ENCODE assay signal across 28 cellular contexts in the genomic region with DNA sequence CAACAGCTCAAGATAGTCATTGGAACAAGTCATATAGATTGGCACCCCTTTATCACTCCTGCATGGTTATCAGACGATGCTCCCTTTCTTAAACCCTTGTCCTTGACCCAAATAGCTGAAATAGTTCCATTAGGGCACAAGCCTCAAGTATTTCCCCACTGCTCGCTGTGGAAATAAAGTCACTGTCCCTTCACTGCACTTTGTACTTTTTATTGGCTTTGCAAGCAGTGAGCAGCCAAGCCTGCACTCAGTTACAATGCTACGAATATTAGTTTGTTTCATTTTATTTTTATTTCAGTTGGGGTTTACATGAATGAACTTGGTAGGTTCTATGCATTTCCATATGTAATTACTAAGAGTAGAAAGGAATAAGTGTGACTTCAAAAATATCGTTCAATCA.
"Had no signal": no experiment of that assay in that cellular context is flagged by ENCODE, and none has a peak within 500 bp of the region (broad histone marks: within the 10 kb centered on the region; RNA-seq: fewer than 3 reads in every experiment).

No MANE protein-coding gene starts in this region.

- H3K27ac ChIP-seq: neural progenitor cell, ovary, parathyroid adenoma, psoas muscle, skin epidermis, spleen, suprapubic skin, testis, tibial artery, transverse colon, upper lobe of right lung, uterus had no signal

- H3K9me3 ChIP-seq: ovary, psoas muscle, suprapubic skin, testis, tibial artery, transverse colon, upper lobe of right lung, uterus had no signal

- DNase-seq: natural killer cell; occipital lobe; ovary; posterior cingulate gyrus; psoas muscle; right cardiac atrium; spleen; stimulated activated CD4-positive, alpha-beta T cell treated with anti-CD3 and anti-CD28 coated beads, Interleukin-12 subunit alpha, Interleukin-12 subunit beta, amount 100 ng/mL, for 4 hours; stimulated activated CD4-positive, alpha-beta T cell treated with anti-CD3 and anti-CD28 coated beads, Interleukin-1b, Interleukin-23, amount 100 ng/mL, for 48 hours; stimulated activated CD4-positive, alpha-beta T cell treated with anti-CD3 and anti-CD28 coated beads, Interleukin-4, amount 100 ng/mL, for 1 hour; stimulated activated CD4-positive, alpha-beta T cell treated with anti-CD3 and anti-CD28 coated beads, Interleukin-4, amount 100 ng/mL, for 4 hours; stimulated activated CD8-positive, alpha-beta memory T cell treated with anti-CD3 and anti-CD28 coated beads, Interleukin-4, amount 100 ng/mL, for 48 hours; stimulated activated naive CD4-positive, alpha-beta T cell; stimulated activated naive CD8-positive, alpha-beta T cell treated with anti-CD3 and anti-CD28 coated beads, Interleukin-15, amount 100 ng/mL, for 72 hours; stimulated activated naive CD8-positive, alpha-beta T cell treated with anti-CD3 and anti-CD28 coated beads, Interleukin-15, Interleukin-2, amounts not matched to agents 100 U/mL and 50 U/mL, for 24 hours; substantia nigra; testis; tibial artery; transverse colon; upper lobe of right lung; uterus had no signal

- H3K36me3 ChIP-seq: neural progenitor cell, ovary, spleen, suprapubic skin, tibial artery, transverse colon, upper lobe of right lung, uterus had no signal

- H3K4me1 ChIP-seq: neural progenitor cell, parathyroid adenoma, psoas muscle, spleen, suprapubic skin, tibial artery, transverse colon, upper lobe of right lung, uterus had no signal

- H3K4me2 ChIP-seq: neural progenitor cell, smooth muscle cell had no signal

- H3K79me2 ChIP-seq: parathyroid adenoma had no signal

- H3K4me3 ChIP-seq: neural progenitor cell, ovary, psoas muscle, skin epidermis, smooth muscle cell, spleen, suprapubic skin, testis, tibial artery, transverse colon, upper lobe of right lung, uterus had no signal

- H2AFZ ChIP-seq: neural progenitor cell, parathyroid adenoma had no signal

- H3K27me3 ChIP-seq: neural progenitor cell, ovary, spleen, suprapubic skin, testis, tibial artery, transverse colon, upper lobe of right lung, uterus had no signal

- ATAC-seq: natural killer cell; psoas muscle; right cardiac atrium; sciatic nerve; stimulated activated memory B cell treated with anti-CD40 and anti-IgM and Interleukin-4, amounts not matched to agents 10 μg/mL and 1 μg/mL and 100 μg/mL, for 72 hours; stimulated activated naive CD8-positive, alpha-beta T cell treated with anti-CD3 and anti-CD28 coated beads, Interleukin-15, amount 100 ng/mL, for 72 hours; stimulated activated naive CD8-positive, alpha-beta T cell treated with anti-CD3 and anti-CD28 coated beads, Interleukin-15, Interleukin-2, amounts not matched to agents 100 U/mL and 50 U/mL, for 24 hours; upper lobe of right lung had no signal

- H3K9ac ChIP-seq: neural progenitor cell, parathyroid adenoma had no signal
